In the genomic region with DNA sequence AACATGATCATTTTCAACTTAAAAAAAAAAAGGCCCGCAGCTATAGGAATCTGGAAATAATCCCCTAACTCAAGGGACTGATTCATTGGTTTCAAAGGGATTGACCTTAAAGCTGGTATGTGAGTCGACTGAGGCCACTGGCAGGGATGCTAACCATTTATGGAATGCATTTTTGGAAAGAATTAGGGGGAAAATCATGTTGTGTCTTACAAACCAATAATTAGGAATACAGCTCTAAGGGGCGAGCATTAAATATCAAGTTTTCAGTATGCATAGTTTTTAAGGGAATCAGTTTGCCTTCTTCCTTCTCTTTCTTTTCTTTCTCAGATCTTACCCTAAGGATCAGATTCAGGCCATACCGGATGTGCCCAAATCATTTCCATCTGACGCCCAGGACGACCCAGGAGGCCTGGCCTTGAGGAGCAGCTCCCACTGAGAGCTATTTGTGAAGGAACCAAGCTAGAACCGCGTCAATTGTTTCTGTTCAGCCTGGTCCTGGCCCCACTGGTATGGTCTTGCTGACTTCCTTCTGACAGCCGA, we compare ENCODE assay signal across 11 cellular contexts. TPM values are rescaled to one million over a fixed set of nuclear protein-coding genes. Genes with fewer than 3 reads are reported as not detected.
DNase-seq lines count a peak whose midpoint lies in the region; ATAC-seq and TF ChIP-seq lines count a peak whose summit lies in the region.
"Had no signal": no experiment of that assay in that cellular context is flagged by ENCODE, and none has a peak within 500 bp of the region (broad histone marks: within the 10 kb centered on the region; RNA-seq: fewer than 3 reads in every experiment).

No MANE protein-coding gene starts in this region.

- H3K9me3 ChIP-seq in right atrium auricular region: no peaks in the 10 kb centered on the region
- no peaks in the 10 kb centered on the region for H3K9me3 ChIP-seq in subcutaneous abdominal adipose tissue (ENCODE audit: control insufficient read depth in 5 of 5, low read length in 5 of 5)

- TF ChIP-seq CTCF in right atrium auricular region (IDR thresholded peaks at IDR 0.05) (no peak), GM10248 (IDR thresholded peaks at IDR 0.05; ENCODE audit: control extremely low read depth, extremely low read depth, low read depth, missing control alignments) (no peak)

- ATAC-seq in HG03521 (IDR thresholded peaks at IDR 0.05; ENCODE audit: unreplicated experiment) (no peak), GM18867 (IDR thresholded peaks at IDR 0.05; ENCODE audit: unreplicated experiment) (no peak)
- ATAC-seq: CD8-positive, alpha-beta T cell had no signal

- H3K27me3 ChIP-seq in right atrium auricular region (no peaks in the 10 kb centered on the region), subcutaneous abdominal adipose tissue (ENCODE audit: control insufficient read depth in 5 of 5, insufficient read depth in 4 of 5, low read length in 5 of 5) (no peaks in the 10 kb centered on the region)

- H3K9ac ChIP-seq in subcutaneous abdominal adipose tissue (ENCODE audit: low read length in 5 of 5): peak overlapping the region in 1 of 5 donors; percentile 29

- DNase-seq in GM04503 (ENCODE audit: low read depth) (peak; percentile 93), astrocyte of the hippocampus (ENCODE audit: low read depth, low spot score) (peak; percentile 46), right atrium auricular region (ENCODE audit: low spot score) (no peak), GM10248 (ENCODE audit: extremely low spot score) (no peak), SHP77 (lab: John Stamatoyannopoulos, UW) (no peak)
- DNase-seq: CD8-positive, alpha-beta T cell; NCI-H524; stimulated activated CD8-positive, alpha-beta memory T cell treated with anti-CD3 and anti-CD28 coated beads, Interleukin-4, amount 100 ng/mL, for 48 hours had no signal

- POLR2A ChIA-PET in GM10248 (lab: Yijun Ruan, JAX): no interaction called here

- no peak overlapping the region for H3K4me3 ChIP-seq in right atrium auricular region
- H3K4me3 ChIP-seq in subcutaneous abdominal adipose tissue (ENCODE audit: low read depth in 1 of 5, low read length in 5 of 5): no peak overlapping the region

- CTCF ChIA-PET in GM10248 (lab: Yijun Ruan, JAX): interaction anchor here (0.8 to 1.4 kb wide), 5 partner anchors 29 to 88 kb away, joined by 3 to 4 read pairs (median 3); no protein-coding TSS in a partner anchor

- H3K27ac ChIP-seq in right atrium auricular region (peak overlapping the region; percentile 39 to 55), subcutaneous abdominal adipose tissue (ENCODE audit: low read depth, low read length) (peak overlapping the region; percentile 20)

- H3K36me3 ChIP-seq in right atrium auricular region (no peaks in the 10 kb centered on the region), subcutaneous abdominal adipose tissue (ENCODE audit: control insufficient read depth in 5 of 5, insufficient read depth in 5 of 5, low read length in 5 of 5) (no peaks in the 10 kb centered on the region)

- H3K4me1 ChIP-seq in right atrium auricular region (peaks cover 0 to 15% of the 10 kb centered on the region in 2 donors), subcutaneous abdominal adipose tissue (ENCODE audit: control insufficient read depth in 5 of 5, insufficient read depth in 5 of 5, low read length in 5 of 5) (peaks cover 4 to 53% (median 50%) of the 10 kb centered on the region in 5 donors)

RNA-seq across cellular contexts. Expression of a gene that starts 48.7 kb away (rescaled TPM):
- 10 to 100 TPM; 12.5 to 16.7 TPM for total RNA-seq in right atrium auricular region

Comparison
In these comparisons a context has a peak if more than half of its experiments do, and no peak if none do; other contexts are left out.
1. DNase-seq: peak in GM04503 (single experiment) and astrocyte of the hippocampus (single experiment); none in right atrium auricular region (single experiment), GM10248 (single experiment) and SHP77 (0 of 2).